1 cellular context compared by ENCODE assay signal in genomic region chr5:1011226-1011631, GRCh38.
TF ChIP-seq lines count a peak whose summit lies in the region.

No MANE protein-coding gene starts in this region.

TF ChIP-seq in HepG2, 621 proteins besides CTCF, POLR2A, EP300 and RAD21 (continued from another document):
- no peak for TF ChIP-seq AKNA (CRISPR knock-in tag; IDR thresholded peaks at IDR 0.05; ENCODE audit: borderline replicate concordance)
- peak; percentile 44; the same call in 1 of the 2 replicates for TF ChIP-seq SMC3 (IDR thresholded peaks at IDR 0.05; ENCODE audit: low read length)
- TF ChIP-seq HNRNPH1 (optimal IDR thresholded peaks at IDR 0.05; ENCODE audit: low read depth, low read length), result no peak
- TF ChIP-seq ZFP91 (CRISPR knock-in tag; IDR thresholded peaks at IDR 0.05; ENCODE audit: borderline replicate concordance), result 0 out of 2 replicates have a peak, but pooled peaks have one; percentile 20
- TF ChIP-seq ZNF432 (CRISPR knock-in tag; IDR thresholded peaks at IDR 0.05; ENCODE audit: borderline replicate concordance), result no peak
- TF ChIP-seq, protein P1, sequence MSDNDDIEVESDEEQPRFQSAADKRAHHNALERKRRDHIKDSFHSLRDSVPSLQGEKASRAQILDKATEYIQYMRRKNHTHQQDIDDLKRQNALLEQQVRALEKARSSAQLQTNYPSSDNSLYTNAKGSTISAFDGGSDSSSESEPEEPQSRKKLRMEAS (IDR thresholded peaks at IDR 0.05), result 0 out of 2 replicates have a peak, but pooled peaks have one; percentile 9
